In genomic region chr15:62846805-62847481, GRCh38 we compare ENCODE assay signal across 25 cellular contexts.
"Had no signal": no experiment of that assay in that cellular context is flagged by ENCODE, and none has a peak within 500 bp of the region (broad histone marks: within the 10 kb centered on the region; RNA-seq: fewer than 3 reads in every experiment).

No MANE protein-coding gene starts in this region.

- H3K9me3 ChIP-seq: ascending aorta, heart right ventricle, left lung, lower lobe of right lung, psoas muscle, suprapubic skin, transverse colon, uterus had no signal

- DNase-seq: activated CD4-positive, alpha-beta T cell treated with anti-CD3 and anti-CD28 coated beads for 48 hours; activated CD4-positive, alpha-beta T cell treated with anti-CD3 and anti-CD28 coated beads, Interleukin-2, amount 50 U/mL, for 48 hours; activated CD8-positive, alpha-beta memory T cell treated with anti-CD3 and anti-CD28 coated beads for 24 hours; activated effector memory CD4-positive, alpha-beta T cell treated with anti-CD3 and anti-CD28 coated beads, Interleukin-2, amount 50 U/mL, for 16 hours; activated naive CD4-positive, alpha-beta T cell treated with anti-CD3 and anti-CD28 coated beads for 36 hours; activated naive CD8-positive, alpha-beta T cell treated with anti-CD3 and anti-CD28 coated beads, Interleukin-2, amount 10 ng/mL, durations not matched to agents 7 days and 5 days; brain microvascular endothelial cell; cortex of kidney; foreskin fibroblast; heart right ventricle; left lung; lower lobe of right lung; nephron progenitor cell; stimulated activated CD4-positive, alpha-beta T cell treated with anti-CD3 and anti-CD28 coated beads, Interleukin-15, amount 100 ng/mL, for 24 hours; stimulated activated CD4-positive, alpha-beta T cell treated with anti-CD3 and anti-CD28 coated beads, Interleukin-2, amount 100 ng/mL, for 24 hours; stimulated activated naive B cell treated with anti-CD40 and anti-IgM and Interleukin-4, amounts not matched to agents 10 μg/mL and 1 μg/mL and 100 μg/mL, for 72 hours; transverse colon; uterus had no signal

- H3K27me3 ChIP-seq: ascending aorta, brain microvascular endothelial cell, heart right ventricle, left lung, suprapubic skin, transverse colon, uterus had no signal

- ATAC-seq: activated CD4-positive, CD25-positive, alpha-beta regulatory T cell treated with anti-CD3 and anti-CD28 coated beads, Interleukin-2, amount 50 U/mL, for 24 hours; effector memory CD8-positive, alpha-beta T cell had no signal

- H3K4me3 Mint-ChIP-seq: activated naive CD4-positive, alpha-beta T cell treated with anti-CD3 and anti-CD28 coated beads for 36 hours; activated naive CD8-positive, alpha-beta T cell treated with anti-CD3 and anti-CD28 coated beads, Interleukin-2, amount 10 ng/mL, durations not matched to agents 7 days and 5 days; effector memory CD8-positive, alpha-beta T cell; nephron progenitor cell; stimulated activated naive B cell treated with anti-CD40 and anti-IgM and Interleukin-4, amounts not matched to agents 10 μg/mL and 1 μg/mL and 100 μg/mL, for 72 hours had no signal

- H3K9ac ChIP-seq: parathyroid adenoma had no signal

- H3K27ac ChIP-seq: ascending aorta, brain microvascular endothelial cell, left lung, lower lobe of right lung, parathyroid adenoma, psoas muscle, suprapubic skin, transverse colon, uterus had no signal

- H3K36me3 ChIP-seq: brain microvascular endothelial cell, left lung, lower lobe of right lung, transverse colon, uterus had no signal

- H3K79me2 ChIP-seq: parathyroid adenoma had no signal

- H3K36me3 Mint-ChIP-seq: activated naive CD8-positive, alpha-beta T cell treated with anti-CD3 and anti-CD28 coated beads, Interleukin-2, amount 10 ng/mL, durations not matched to agents 7 days and 5 days; stimulated activated naive B cell treated with anti-CD40 and anti-IgM and Interleukin-4, amounts not matched to agents 10 μg/mL and 1 μg/mL and 100 μg/mL, for 72 hours had no signal

- FAIRE-seq: islet of Langerhans had no signal

- H3K4me1 Mint-ChIP-seq: activated naive CD8-positive, alpha-beta T cell treated with anti-CD3 and anti-CD28 coated beads, Interleukin-2, amount 10 ng/mL, durations not matched to agents 7 days and 5 days; stimulated activated naive B cell treated with anti-CD40 and anti-IgM and Interleukin-4, amounts not matched to agents 10 μg/mL and 1 μg/mL and 100 μg/mL, for 72 hours had no signal

- H2AFZ ChIP-seq: parathyroid adenoma had no signal

- H3K27ac Mint-ChIP-seq: activated naive CD4-positive, alpha-beta T cell treated with anti-CD3 and anti-CD28 coated beads for 36 hours; activated naive CD8-positive, alpha-beta T cell treated with anti-CD3 and anti-CD28 coated beads, Interleukin-2, amount 10 ng/mL, durations not matched to agents 7 days and 5 days; effector memory CD8-positive, alpha-beta T cell; nephron progenitor cell; stimulated activated naive B cell treated with anti-CD40 and anti-IgM and Interleukin-4, amounts not matched to agents 10 μg/mL and 1 μg/mL and 100 μg/mL, for 72 hours had no signal

- H3K4me3 ChIP-seq: ascending aorta, heart right ventricle, left lung, lower lobe of right lung, psoas muscle, suprapubic skin, transverse colon, uterus had no signal

- H3K9me3 Mint-ChIP-seq: activated naive CD4-positive, alpha-beta T cell treated with anti-CD3 and anti-CD28 coated beads for 36 hours; activated naive CD8-positive, alpha-beta T cell treated with anti-CD3 and anti-CD28 coated beads, Interleukin-2, amount 10 ng/mL, durations not matched to agents 7 days and 5 days; effector memory CD8-positive, alpha-beta T cell; nephron progenitor cell had no signal

- H3K4me1 ChIP-seq: parathyroid adenoma had no signal
